8 cellular contexts compared by ENCODE assay signal in the genomic region with DNA sequence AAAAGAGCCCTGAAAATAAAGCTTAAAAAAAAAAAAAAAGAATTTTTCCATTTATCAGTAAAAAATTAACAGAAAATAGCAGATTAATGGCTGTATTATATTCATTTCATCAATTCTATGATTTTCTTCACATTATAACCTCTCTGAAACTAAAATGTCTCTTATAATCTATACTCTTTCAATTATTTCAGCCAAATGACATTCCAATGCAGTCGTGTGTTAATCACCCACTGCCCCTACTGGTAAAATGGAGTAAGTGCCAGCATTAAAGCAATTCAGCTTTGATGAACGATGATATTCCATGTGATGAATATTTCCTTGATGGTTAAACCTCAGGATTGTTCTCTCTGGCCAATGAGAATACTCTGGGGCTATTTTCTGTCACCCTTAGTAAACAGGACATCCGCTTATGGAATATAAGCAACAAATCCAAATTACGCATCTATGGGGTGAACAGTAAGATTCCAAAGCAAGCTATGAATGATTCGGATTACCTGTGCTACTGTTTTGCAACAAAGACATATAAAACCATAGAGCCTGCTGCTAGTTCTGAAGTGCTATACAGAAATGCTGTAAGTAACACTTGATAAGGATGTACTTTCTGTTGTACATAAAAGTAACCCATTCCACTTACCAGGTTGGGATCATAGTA. TPM values are rescaled to one million over a fixed set of nuclear protein-coding genes. Genes with fewer than 3 reads are reported as not detected.
DNase-seq lines count a peak whose midpoint lies in the region; ATAC-seq and TF ChIP-seq lines count a peak whose summit lies in the region.

No MANE protein-coding gene starts in this region.

- no peaks in the 10 kb centered on the region for H4K20me1 ChIP-seq in neural cell (ENCODE audit: insufficient read depth)

- H3K27me3 ChIP-seq in dorsolateral prefrontal cortex (no peaks in the 10 kb centered on the region), neural cell (ENCODE audit: insufficient read depth, low read depth, low read length) (no peaks in the 10 kb centered on the region), aorta (ENCODE audit: control insufficient read depth in 1 of 2, insufficient read depth in 2 of 2, low read length in 1 of 2) (no peaks in the 10 kb centered on the region)

- TF ChIP-seq RAD21 in neural cell (conservative IDR thresholded peaks at IDR 0.05), result peak; percentile 48

- H3K36me3 ChIP-seq in neural cell (ENCODE audit: insufficient read depth, low read length) (peaks cover 5% of the 10 kb centered on the region), aorta (ENCODE audit: control insufficient read depth in 1 of 2, insufficient read depth in 2 of 2, low read length in 1 of 2) (no peaks in the 10 kb centered on the region)

- H3K9me3 ChIP-seq in neural cell (ENCODE audit: low read length), result no peaks in the 10 kb centered on the region
- no peaks in the 10 kb centered on the region for H3K9me3 ChIP-seq in aorta (ENCODE audit: control insufficient read depth, low read length)

- peaks cover 0 to 2% of the 10 kb centered on the region in 2 donors for H3K4me1 ChIP-seq in aorta (ENCODE audit: control insufficient read depth in 1 of 2, insufficient read depth in 2 of 2, low read length in 2 of 2)

- DNase-seq in CMK (ENCODE audit: low read depth) (peak; percentile 7), NCI-H526 treated with DMSO at 0.1 percent for 48 hours (lab: John Stamatoyannopoulos, UW) (peak; percentile 7), dorsolateral prefrontal cortex (no peak), NOMO-1 treated with DMSO at 0.1 percent for 48 hours (lab: John Stamatoyannopoulos, UW; ENCODE audit: unreplicated experiment) (no peak), aorta (no peak), medulla oblongata (ENCODE audit: extremely low spot score) (no peak)

- intact Hi-C loops in dorsolateral prefrontal cortex (cut with DNase I) (no loop called here), aorta (cut with DNase I) (no loop called here)

- peak; percentile 51 to 79 (median 68) for TF ChIP-seq CTCF in dorsolateral prefrontal cortex (IDR thresholded peaks at IDR 0.05 in 54 of 56, conservative IDR thresholded peaks at IDR 0.05 in 2 of 56; ENCODE audit: low read depth in 1 of 56, partially characterized antibody in 56 of 56)
- TF ChIP-seq CTCF in neural cell (IDR thresholded peaks at IDR 0.05; ENCODE audit: poor library complexity, severe bottlenecking), result peak; percentile 63

- peak; percentile 60 for ATAC-seq in GM21423 (IDR thresholded peaks at IDR 0.05; ENCODE audit: unreplicated experiment)
- ATAC-seq in aorta (ENCODE audit: low FRiP score), result no peak

- H3F3A ChIP-seq in neural cell (ENCODE audit: insufficient read depth, low read length, poor library complexity, severe bottlenecking), result no peaks in the 10 kb centered on the region

- no peak overlapping the region for H3K9ac ChIP-seq in neural cell (ENCODE audit: low read length)

- H3K4me3 ChIP-seq in dorsolateral prefrontal cortex (no peak overlapping the region), neural cell (ENCODE audit: low read length) (no peak overlapping the region), aorta (ENCODE audit: low read length in 2 of 2) (no peak overlapping the region)

- peak overlapping the region in 2 of 59 donors; percentile 14 to 35 for H3K27ac ChIP-seq in dorsolateral prefrontal cortex
- H3K27ac ChIP-seq in neural cell (ENCODE audit: low read length), result no peak overlapping the region
- H3K27ac ChIP-seq in aorta (ENCODE audit: low read depth in 1 of 2, low read length in 2 of 2), result no peak overlapping the region

- WGBS in aorta, 2 donors, result 68 to 69% methylated on average over 5 of the region's 5 CpGs

- H3K9me2 ChIP-seq in neural cell (ENCODE audit: insufficient read depth, low read length), result no peaks in the 10 kb centered on the region

- H2AFZ ChIP-seq in neural cell (ENCODE audit: low read depth, low read length), result no peak overlapping the region

- no peak overlapping the region for H3K4me2 ChIP-seq in neural cell (ENCODE audit: low read length)

- TF ChIP-seq EP300 in neural cell (conservative IDR thresholded peaks at IDR 0.05; ENCODE audit: poor library complexity, severe bottlenecking), result no peak

- H3K79me2 ChIP-seq in neural cell (replicated peaks; ENCODE audit: insufficient read depth, low read length), result no peaks in the 10 kb centered on the region

TF ChIP-seq in neural cell, 6 proteins besides CTCF, POLR2A, EP300 and RAD21:
- no peak for TF ChIP-seq MXI1 (conservative IDR thresholded peaks at IDR 0.05; ENCODE audit: poor library complexity, severe bottlenecking)
- TF ChIP-seq TAF1 (IDR thresholded peaks at IDR 0.05; ENCODE audit: low read depth), result no peak
- peak; percentile 33 for TF ChIP-seq SMC3 (conservative IDR thresholded peaks at IDR 0.05; ENCODE audit: poor library complexity)
- TF ChIP-seq EZH2 (IDR thresholded peaks at IDR 0.05; ENCODE audit: borderline replicate concordance, insufficient read depth, low read length, poor library complexity, severe bottlenecking), result no peak
- TF ChIP-seq, protein P1, sequence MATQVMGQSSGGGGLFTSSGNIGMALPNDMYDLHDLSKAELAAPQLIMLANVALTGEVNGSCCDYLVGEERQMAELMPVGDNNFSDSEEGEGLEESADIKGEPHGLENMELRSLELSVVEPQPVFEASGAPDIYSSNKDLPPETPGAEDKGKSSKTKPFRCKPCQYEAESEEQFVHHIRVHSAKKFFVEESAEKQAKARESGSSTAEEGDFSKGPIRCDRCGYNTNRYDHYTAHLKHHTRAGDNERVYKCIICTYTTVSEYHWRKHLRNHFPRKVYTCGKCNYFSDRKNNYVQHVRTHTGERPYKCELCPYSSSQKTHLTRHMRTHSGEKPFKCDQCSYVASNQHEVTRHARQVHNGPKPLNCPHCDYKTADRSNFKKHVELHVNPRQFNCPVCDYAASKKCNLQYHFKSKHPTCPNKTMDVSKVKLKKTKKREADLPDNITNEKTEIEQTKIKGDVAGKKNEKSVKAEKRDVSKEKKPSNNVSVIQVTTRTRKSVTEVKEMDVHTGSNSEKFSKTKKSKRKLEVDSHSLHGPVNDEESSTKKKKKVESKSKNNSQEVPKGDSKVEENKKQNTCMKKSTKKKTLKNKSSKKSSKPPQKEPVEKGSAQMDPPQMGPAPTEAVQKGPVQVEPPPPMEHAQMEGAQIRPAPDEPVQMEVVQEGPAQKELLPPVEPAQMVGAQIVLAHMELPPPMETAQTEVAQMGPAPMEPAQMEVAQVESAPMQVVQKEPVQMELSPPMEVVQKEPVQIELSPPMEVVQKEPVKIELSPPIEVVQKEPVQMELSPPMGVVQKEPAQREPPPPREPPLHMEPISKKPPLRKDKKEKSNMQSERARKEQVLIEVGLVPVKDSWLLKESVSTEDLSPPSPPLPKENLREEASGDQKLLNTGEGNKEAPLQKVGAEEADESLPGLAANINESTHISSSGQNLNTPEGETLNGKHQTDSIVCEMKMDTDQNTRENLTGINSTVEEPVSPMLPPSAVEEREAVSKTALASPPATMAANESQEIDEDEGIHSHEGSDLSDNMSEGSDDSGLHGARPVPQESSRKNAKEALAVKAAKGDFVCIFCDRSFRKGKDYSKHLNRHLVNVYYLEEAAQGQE (IDR thresholded peaks at IDR 0.05; ENCODE audit: borderline replicate concordance), result no peak

RNA-seq across cellular contexts. Expression of a gene that starts 20.3 kb away (rescaled TPM):
- total RNA-seq in dorsolateral prefrontal cortex (1 to 10 TPM in 12 of 120 experiments, under 1 TPM in 93, not detected in 15; 0.12 to 2.7 (median 0.52) TPM), aorta (under 1 TPM; 0.48 to 0.65 TPM)
- polyA plus RNA-seq in neural cell (2.1 and 3.4 TPM in 2 replicates), aorta (under 1 TPM in 1 of 2 donors, not detected in 1; 0.03 TPM)
- 0.97 and 2.0 TPM in 2 replicates for polyA minus RNA-seq in neural cell

Comparison
In these comparisons a context has a peak if more than half of its experiments do, and no peak if none do; other contexts are left out.
1. DNase-seq: peak in CMK (single experiment) and NCI-H526 treated with DMSO at 0.1 percent for 48 hours (single experiment); none in dorsolateral prefrontal cortex (0 of 10), NOMO-1 treated with DMSO at 0.1 percent for 48 hours (single experiment), aorta (0 of 2) and medulla oblongata (single experiment).